Comparison of ENCODE assay signal across 11 cellular contexts in the genomic region with DNA sequence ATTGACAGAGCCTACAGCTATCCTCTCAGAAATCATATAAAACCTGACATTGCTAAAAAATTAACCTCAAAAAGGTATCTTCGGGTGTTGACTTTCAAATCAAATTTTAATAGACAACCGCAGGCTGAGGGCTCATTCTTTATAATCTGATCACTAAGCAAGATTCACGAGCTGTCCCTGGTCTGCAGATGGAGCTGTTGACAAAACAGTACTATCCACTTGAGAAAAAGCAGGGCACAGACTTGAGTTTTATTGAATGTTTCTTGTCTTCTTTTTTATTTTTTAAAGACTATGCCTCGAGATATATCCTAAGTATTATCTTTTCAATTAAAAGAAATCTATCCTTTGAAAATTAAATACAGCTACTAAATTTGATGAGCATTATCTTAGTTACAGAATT.
A peak's percentile ranks its signal among the peaks of the same experiment; 100 is the strongest.
DNase-seq lines count a peak whose midpoint lies in the region; ATAC-seq and TF ChIP-seq lines count a peak whose summit lies in the region.
"Had no signal": no experiment of that assay in that cellular context is flagged by ENCODE, and none has a peak within 500 bp of the region (broad histone marks: within the 10 kb centered on the region; RNA-seq: fewer than 3 reads in every experiment).

No MANE protein-coding gene starts in this region.

- no peak overlapping the region for H3K9ac ChIP-seq in endocrine pancreas (ENCODE audit: control insufficient read depth, insufficient read depth, low read length)

- peaks cover 25% of the 10 kb centered on the region for H3K36me3 Mint-ChIP-seq in nephron (ENCODE audit: low read depth)
- no peaks in the 10 kb centered on the region for H3K36me3 Mint-ChIP-seq in activated CD8-positive, alpha-beta T cell treated with anti-CD3 and anti-CD28 coated beads, Interleukin-2, amount 10 ng/mL, durations not matched to agents 7 days and 5 days (ENCODE audit: low read depth)
- H3K36me3 Mint-ChIP-seq in activated T-helper 17 cell treated with anti-CD3 and anti-CD28 coated beads, Interleukin-2, amount 50 U/mL, for 72 hours (ENCODE audit: low read depth) = no peaks in the 10 kb centered on the region
- H3K36me3 Mint-ChIP-seq: activated CD4-positive, alpha-beta memory T cell treated with anti-CD3 and anti-CD28 coated beads for 36 hours had no signal

- H3K9me3 ChIP-seq in endocrine pancreas (ENCODE audit: control insufficient read depth, low read length) = no peaks in the 10 kb centered on the region
- H3K9me3 ChIP-seq: prostate gland had no signal

- peak overlapping the region in 1 of 3 experiments; percentile 10 for H3K4me3 Mint-ChIP-seq in nephron
- H3K4me3 Mint-ChIP-seq in activated CD8-positive, alpha-beta T cell treated with anti-CD3 and anti-CD28 coated beads, Interleukin-2, amount 10 ng/mL, durations not matched to agents 7 days and 5 days = no peak overlapping the region
- no peak overlapping the region for H3K4me3 Mint-ChIP-seq in activated T-helper 17 cell treated with anti-CD3 and anti-CD28 coated beads, Interleukin-2, amount 50 U/mL, for 72 hours
- H3K4me3 Mint-ChIP-seq: activated CD4-positive, alpha-beta memory T cell treated with anti-CD3 and anti-CD28 coated beads for 36 hours had no signal

- DNase-seq in H4 (ENCODE audit: low spot score) = peak; percentile 34
- peak; percentile 8 for DNase-seq in NCI-H345 treated with DMSO at 0.1 percent for 48 hours (lab: John Stamatoyannopoulos, UW; ENCODE audit: unreplicated experiment)
- DNase-seq in NCI-H1436 (lab: John Stamatoyannopoulos, UW) = no peak
- DNase-seq in activated CD8-positive, alpha-beta T cell treated with anti-CD3 and anti-CD28 coated beads, Interleukin-2, amount 10 ng/mL, durations not matched to agents 7 days and 5 days = no peak
- DNase-seq: activated CD4-positive, alpha-beta memory T cell treated with anti-CD3 and anti-CD28 coated beads for 36 hours; NCI-H1436 treated with DMSO at 0.1 percent for 48 hours had no signal

- H3K27me3 Mint-ChIP-seq in nephron (ENCODE audit: low read depth) = no peaks in the 10 kb centered on the region
- H3K27me3 Mint-ChIP-seq in activated CD8-positive, alpha-beta T cell treated with anti-CD3 and anti-CD28 coated beads, Interleukin-2, amount 10 ng/mL, durations not matched to agents 7 days and 5 days (ENCODE audit: low read depth) = no peaks in the 10 kb centered on the region
- H3K27me3 Mint-ChIP-seq in activated T-helper 17 cell treated with anti-CD3 and anti-CD28 coated beads, Interleukin-2, amount 50 U/mL, for 72 hours = no peaks in the 10 kb centered on the region
- H3K27me3 Mint-ChIP-seq: activated CD4-positive, alpha-beta memory T cell treated with anti-CD3 and anti-CD28 coated beads for 36 hours had no signal

- peak in 2 of 3 experiments; percentile 35 to 44 for TF ChIP-seq CTCF in nephron (IDR thresholded peaks at IDR 0.05; ENCODE audit: unreplicated experiment in 3 of 3)

- H3K4me1 Mint-ChIP-seq in nephron = peaks cover 13% of the 10 kb centered on the region
- no peaks in the 10 kb centered on the region for H3K4me1 Mint-ChIP-seq in activated CD8-positive, alpha-beta T cell treated with anti-CD3 and anti-CD28 coated beads, Interleukin-2, amount 10 ng/mL, durations not matched to agents 7 days and 5 days (ENCODE audit: low read depth)
- no peaks in the 10 kb centered on the region for H3K4me1 Mint-ChIP-seq in activated T-helper 17 cell treated with anti-CD3 and anti-CD28 coated beads, Interleukin-2, amount 50 U/mL, for 72 hours

- POLR2A ChIA-PET in activated CD8-positive, alpha-beta T cell treated with anti-CD3 and anti-CD28 coated beads, Interleukin-2, amount 10 ng/mL, durations not matched to agents 7 days and 5 days (lab: Charles Lee) = no interaction called here

- no peaks in the 10 kb centered on the region for H3K27me3 ChIP-seq in endocrine pancreas (ENCODE audit: control insufficient read depth, insufficient read depth, low read length)

- peaks cover 5% of the 10 kb centered on the region for H3K4me1 ChIP-seq in endocrine pancreas (ENCODE audit: control insufficient read depth, insufficient read depth, low read length)
- H3K4me1 ChIP-seq: prostate gland had no signal

- CTCF ChIA-PET in activated CD8-positive, alpha-beta T cell treated with anti-CD3 and anti-CD28 coated beads, Interleukin-2, amount 10 ng/mL, durations not matched to agents 7 days and 5 days (lab: Charles Lee) = no interaction called here

- no peaks in the 10 kb centered on the region for H3K36me3 ChIP-seq in endocrine pancreas (ENCODE audit: control insufficient read depth, insufficient read depth, low read length)
- H3K36me3 ChIP-seq: prostate gland had no signal

- peak overlapping the region; percentile 35 for H3K4me3 ChIP-seq in endocrine pancreas (ENCODE audit: control insufficient read depth, insufficient read depth, low read length)
- H3K4me3 ChIP-seq: prostate gland had no signal

- H3K27ac Mint-ChIP-seq in nephron = peak overlapping the region; percentile 24 to 56 (median 37)
- H3K27ac Mint-ChIP-seq in activated CD8-positive, alpha-beta T cell treated with anti-CD3 and anti-CD28 coated beads, Interleukin-2, amount 10 ng/mL, durations not matched to agents 7 days and 5 days = no peak overlapping the region
- H3K27ac Mint-ChIP-seq in activated T-helper 17 cell treated with anti-CD3 and anti-CD28 coated beads, Interleukin-2, amount 50 U/mL, for 72 hours = no peak overlapping the region
- H3K27ac Mint-ChIP-seq: activated CD4-positive, alpha-beta memory T cell treated with anti-CD3 and anti-CD28 coated beads for 36 hours had no signal

- peaks cover 17% of the 10 kb centered on the region for H3K9me3 Mint-ChIP-seq in nephron
- peaks cover 2% of the 10 kb centered on the region for H3K9me3 Mint-ChIP-seq in activated CD8-positive, alpha-beta T cell treated with anti-CD3 and anti-CD28 coated beads, Interleukin-2, amount 10 ng/mL, durations not matched to agents 7 days and 5 days (ENCODE audit: insufficient read depth)
- H3K9me3 Mint-ChIP-seq in activated T-helper 17 cell treated with anti-CD3 and anti-CD28 coated beads, Interleukin-2, amount 50 U/mL, for 72 hours = peaks cover 7% of the 10 kb centered on the region

- no peak for ATAC-seq in HG02642 (IDR thresholded peaks at IDR 0.05; ENCODE audit: poor library complexity, unreplicated experiment)
- ATAC-seq in activated CD8-positive, alpha-beta T cell treated with anti-CD3 and anti-CD28 coated beads, Interleukin-2, amount 10 ng/mL, durations not matched to agents 7 days and 5 days = no peak
- ATAC-seq in activated T-helper 17 cell treated with anti-CD3 and anti-CD28 coated beads, Interleukin-2, amount 50 U/mL, for 72 hours (replicated peaks) = no peak

Comparison
In these comparisons a context has a peak if more than half of its experiments do, and no peak if none do; other contexts are left out.
1. DNase-seq: peak in H4 (single experiment) and NCI-H345 treated with DMSO at 0.1 percent for 48 hours (single experiment); none in NCI-H1436 (single experiment) and activated CD8-positive, alpha-beta T cell treated with anti-CD3 and anti-CD28 coated beads, Interleukin-2, amount 10 ng/mL, durations not matched to agents 7 days and 5 days (single experiment).
2. H3K27ac Mint-ChIP-seq: peak in nephron (3 of 3); none in activated CD8-positive, alpha-beta T cell treated with anti-CD3 and anti-CD28 coated beads, Interleukin-2, amount 10 ng/mL, durations not matched to agents 7 days and 5 days (single experiment) and activated T-helper 17 cell treated with anti-CD3 and anti-CD28 coated beads, Interleukin-2, amount 50 U/mL, for 72 hours (single experiment).